Comparison of ENCODE assay signal across 8 cellular contexts in the genomic region with DNA sequence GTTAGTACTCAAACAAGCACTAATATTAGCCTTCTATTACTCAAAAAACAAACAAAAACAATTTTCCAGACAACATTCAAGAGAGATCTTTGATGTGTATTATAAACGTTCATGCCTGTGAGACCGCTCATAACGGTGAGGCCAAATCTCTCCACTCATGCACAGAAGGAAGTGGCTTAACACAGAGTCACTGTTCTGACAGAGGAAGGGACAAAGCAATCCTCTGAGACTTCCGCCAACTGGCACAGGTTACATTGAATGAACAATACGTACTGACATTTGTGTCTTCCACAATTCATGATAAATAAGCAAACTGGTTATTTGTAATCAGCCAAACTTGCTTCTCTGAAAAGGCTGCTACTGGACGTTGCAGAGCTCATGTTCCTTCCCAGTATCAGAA. TPM values are rescaled to one million over a fixed set of nuclear protein-coding genes. Genes with fewer than 3 reads are reported as not detected.
A peak's percentile ranks its signal among the peaks of the same experiment; 100 is the strongest.
DNase-seq lines count a peak whose midpoint lies in the region; ATAC-seq and TF ChIP-seq lines count a peak whose summit lies in the region.

No MANE protein-coding gene starts in this region.

- H3K27me3 Mint-ChIP-seq in stimulated activated naive CD8-positive, alpha-beta T cell treated with anti-CD3 and anti-CD28 coated beads, Interleukin-15, amount 100 ng/mL, for 72 hours, result no peaks in the 10 kb centered on the region

- TF ChIP-seq CTCF in lung (IDR thresholded peaks at IDR 0.05; ENCODE audit: control extremely low read depth, extremely low read depth), result no peak

- H3K36me3 ChIP-seq in lung (ENCODE audit: control insufficient read depth in 2 of 2, insufficient read depth in 2 of 2, low read length in 2 of 2), result no peaks in the 10 kb centered on the region

- ATAC-seq in stimulated activated naive CD8-positive, alpha-beta T cell treated with anti-CD3 and anti-CD28 coated beads, Interleukin-15, amount 100 ng/mL, for 72 hours, result peak; percentile 83
- ATAC-seq in stimulated activated naive CD8-positive, alpha-beta T cell treated with anti-CD3 and anti-CD28 coated beads, Interleukin-15, Interleukin-2, amounts not matched to agents 100 U/mL and 50 U/mL, for 24 hours, result no peak
- ATAC-seq in lung (ENCODE audit: insufficient read depth, low FRiP score) (peak; percentile 69), GM18520 (IDR thresholded peaks at IDR 0.05; ENCODE audit: unreplicated experiment) (no peak), GM18511 (IDR thresholded peaks at IDR 0.05; ENCODE audit: unreplicated experiment) (no peak)

- no peaks in the 10 kb centered on the region for H3K9me3 ChIP-seq in lung (ENCODE audit: control insufficient read depth in 2 of 2, insufficient read depth in 1 of 2, low read length in 1 of 2)

- DNase-seq in stimulated activated naive CD8-positive, alpha-beta T cell treated with anti-CD3 and anti-CD28 coated beads, Interleukin-15, amount 100 ng/mL, for 72 hours, result no peak
- no peak for DNase-seq in stimulated activated naive CD8-positive, alpha-beta T cell treated with anti-CD3 and anti-CD28 coated beads, Interleukin-15, Interleukin-2, amounts not matched to agents 100 U/mL and 50 U/mL, for 24 hours
- DNase-seq in astrocyte of the hippocampus (ENCODE audit: low read depth, low spot score), result peak; percentile 51
- no peak for DNase-seq in lung (ENCODE audit: low spot score)
- no peak for DNase-seq in COR-L47 (lab: John Stamatoyannopoulos, UW)
- no peak for DNase-seq in NCI-H82 (lab: John Stamatoyannopoulos, UW)

- peaks cover 0 to 2% of the 10 kb centered on the region in 2 donors for H3K4me1 ChIP-seq in lung (ENCODE audit: control insufficient read depth in 2 of 2, insufficient read depth in 2 of 2, low read length in 2 of 2)

- H3K27me3 ChIP-seq in lung (ENCODE audit: control insufficient read depth, insufficient read depth), result no peaks in the 10 kb centered on the region

- H3K27ac ChIP-seq in lung (ENCODE audit: low read depth in 1 of 2, low read length in 1 of 2), result peak overlapping the region in 1 of 2 donors; percentile 47

- no peaks in the 10 kb centered on the region for H3K9me3 Mint-ChIP-seq in stimulated activated naive CD8-positive, alpha-beta T cell treated with anti-CD3 and anti-CD28 coated beads, Interleukin-15, amount 100 ng/mL, for 72 hours

- H3K4me3 ChIP-seq in lung, result no peak overlapping the region

- WGBS in lung, 2 donors, result 10 to 30% methylated on average over 6 of the region's 6 CpGs

- H3K4me1 Mint-ChIP-seq in stimulated activated naive CD8-positive, alpha-beta T cell treated with anti-CD3 and anti-CD28 coated beads, Interleukin-15, amount 100 ng/mL, for 72 hours, result peaks cover 12% of the 10 kb centered on the region

- H3K27ac Mint-ChIP-seq in stimulated activated naive CD8-positive, alpha-beta T cell treated with anti-CD3 and anti-CD28 coated beads, Interleukin-15, amount 100 ng/mL, for 72 hours, result no peak overlapping the region

- H3K4me3 Mint-ChIP-seq in stimulated activated naive CD8-positive, alpha-beta T cell treated with anti-CD3 and anti-CD28 coated beads, Interleukin-15, amount 100 ng/mL, for 72 hours, result no peak overlapping the region

RNA-seq across cellular contexts. Expression of a gene that starts 30.5 kb away (rescaled TPM):
- total RNA-seq in lung, result 10 to 100 TPM; 55.8 to 73.4 TPM
- polyA plus RNA-seq in lung, result 10 to 100 TPM; 17.6 to 42.2 TPM

RNA-seq across cellular contexts. Expression of a gene that starts 51.9 kb away (rescaled TPM):
- total RNA-seq in lung, result 100 to 1,000 TPM in 1 of 2 donors, 10 to 100 TPM in 1; 70.2 to 322 TPM
- polyA plus RNA-seq in lung, result 100 to 1,000 TPM; 244 to 438 TPM

Comparison
In these comparisons a context has a peak if more than half of its experiments do, and no peak if none do; other contexts are left out.
1. ATAC-seq: peak in stimulated activated naive CD8-positive, alpha-beta T cell treated with anti-CD3 and anti-CD28 coated beads, Interleukin-15, amount 100 ng/mL, for 72 hours (single experiment) and lung (single experiment); none in stimulated activated naive CD8-positive, alpha-beta T cell treated with anti-CD3 and anti-CD28 coated beads, Interleukin-15, Interleukin-2, amounts not matched to agents 100 U/mL and 50 U/mL, for 24 hours (single experiment), GM18520 (single experiment) and GM18511 (single experiment).